Comparison of ENCODE assay signal across 33 cellular contexts in genomic region chr18:22627506-22627905, GRCh38.
"Had no signal": no experiment of that assay in that cellular context is flagged by ENCODE, and none has a peak within 500 bp of the region (broad histone marks: within the 10 kb centered on the region; RNA-seq: fewer than 3 reads in every experiment).

No MANE protein-coding gene starts in this region.

- DNase-seq: activated CD4-positive, alpha-beta memory T cell treated with anti-CD3 and anti-CD28 coated beads for 36 hours; activated CD4-positive, alpha-beta T cell treated with anti-CD3 and anti-CD28 coated beads for 36 hours; activated CD4-positive, alpha-beta T cell treated with anti-CD3 and anti-CD28 coated beads, Interleukin-2, amount 10 ng/mL, durations not matched to agents 24 days and 14 days; activated CD4-positive, CD25-positive, alpha-beta regulatory T cell; activated CD4-positive, CD25-positive, alpha-beta regulatory T cell treated with anti-CD3 and anti-CD28 coated beads, Interleukin-2, amount 50 U/mL, for 72 hours; activated CD8-positive, alpha-beta memory T cell treated with anti-CD3 and anti-CD28 coated beads, Interleukin-2, amount 10 ng/mL, durations not matched to agents 7 days and 5 days; activated CD8-positive, alpha-beta memory T cell treated with anti-CD3 and anti-CD28 coated beads, Interleukin-2, amount 50 U/mL, for 4 hours; activated CD8-positive, alpha-beta T cell treated with anti-CD3 and anti-CD28 coated beads, Interleukin-2, amount 10 ng/mL, durations not matched to agents 7 days and 5 days; activated effector memory CD4-positive, alpha-beta T cell treated with anti-CD3 and anti-CD28 coated beads, Interleukin-2, amount 50 U/mL, for 16 hours; activated naive CD4-positive, alpha-beta T cell treated with anti-CD3 and anti-CD28 coated beads for 36 hours; activated naive CD8-positive, alpha-beta T cell treated with anti-CD3 and anti-CD28 coated beads for 36 hours; activated naive CD8-positive, alpha-beta T cell treated with anti-CD3 and anti-CD28 coated beads, Interleukin-2, amount 50 U/mL, for 24 hours; activated T-cell treated with anti-CD3 and anti-CD28 coated beads, Interleukin-2, amount 50 U/mL, for 1 hour; activated T-cell treated with anti-CD3 and anti-CD28 coated beads, Interleukin-2, amount 50 U/mL, for 48 hours; adrenal gland; caudate nucleus; cortex of kidney; dermis blood vessel endothelial cell; effector CD8-positive, alpha-beta T cell; foreskin fibroblast; glutamatergic neuron; heart left ventricle; T-helper 2 cell had no signal

- H3K36me3 Mint-ChIP-seq: activated CD4-positive, alpha-beta memory T cell treated with anti-CD3 and anti-CD28 coated beads for 36 hours; activated CD8-positive, alpha-beta memory T cell treated with anti-CD3 and anti-CD28 coated beads, Interleukin-2, amount 10 ng/mL, durations not matched to agents 7 days and 5 days; activated naive CD4-positive, alpha-beta T cell treated with anti-CD3 and anti-CD28 coated beads, Interleukin-2, amount 50 U/mL, for 24 hours; activated naive CD8-positive, alpha-beta T cell treated with anti-CD3 and anti-CD28 coated beads for 36 hours; brain had no signal

- FAIRE-seq: colon, endometrium, endothelial cell of umbilical vein, frontal cortex had no signal

- H3K4me3 ChIP-seq: adrenal gland, ascending aorta, heart left ventricle had no signal

- H3K27ac ChIP-seq: adrenal gland, ascending aorta, heart left ventricle had no signal

- H3K27me3 Mint-ChIP-seq: activated CD4-positive, alpha-beta memory T cell treated with anti-CD3 and anti-CD28 coated beads for 36 hours; activated CD4-positive, alpha-beta T cell treated with anti-CD3 and anti-CD28 coated beads, Interleukin-2, amount 10 ng/mL, durations not matched to agents 24 days and 14 days; activated naive CD8-positive, alpha-beta T cell treated with anti-CD3 and anti-CD28 coated beads, Interleukin-2, amount 50 U/mL, for 24 hours; brain had no signal

- H3K4me3 Mint-ChIP-seq: activated CD4-positive, alpha-beta memory T cell treated with anti-CD3 and anti-CD28 coated beads for 36 hours; activated CD4-positive, alpha-beta T cell treated with anti-CD3 and anti-CD28 coated beads for 36 hours; activated CD4-positive, alpha-beta T cell treated with anti-CD3 and anti-CD28 coated beads, Interleukin-2, amount 10 ng/mL, durations not matched to agents 24 days and 14 days; activated CD8-positive, alpha-beta memory T cell treated with anti-CD3 and anti-CD28 coated beads, Interleukin-2, amount 10 ng/mL, durations not matched to agents 7 days and 5 days; activated CD8-positive, alpha-beta T cell treated with anti-CD3 and anti-CD28 coated beads, Interleukin-2, amount 10 ng/mL, durations not matched to agents 7 days and 5 days; activated naive CD4-positive, alpha-beta T cell treated with anti-CD3 and anti-CD28 coated beads for 36 hours; activated naive CD4-positive, alpha-beta T cell treated with anti-CD3 and anti-CD28 coated beads, Interleukin-2, amount 50 U/mL, for 24 hours; activated naive CD8-positive, alpha-beta T cell treated with anti-CD3 and anti-CD28 coated beads for 36 hours; activated naive CD8-positive, alpha-beta T cell treated with anti-CD3 and anti-CD28 coated beads, Interleukin-2, amount 50 U/mL, for 24 hours; activated T-helper 1 cell treated with anti-CD3 and anti-CD28 coated beads, Interleukin-12 subunit alpha, Interleukin-12 subunit beta, Interleukin-2, Interleukin-4 antibody, amounts not matched to agents 30 ng/mL and 10 ng/mL and 1 ng/mL, durations not matched to agents 14 hours and 24 hours and 36 hours; brain had no signal

- H3K36me3 ChIP-seq: adrenal gland, ascending aorta, heart left ventricle had no signal

- H3K27me3 ChIP-seq: adrenal gland, ascending aorta, heart left ventricle had no signal

- H3K9me3 Mint-ChIP-seq: activated CD4-positive, alpha-beta memory T cell treated with anti-CD3 and anti-CD28 coated beads for 36 hours; activated naive CD4-positive, alpha-beta T cell treated with anti-CD3 and anti-CD28 coated beads for 36 hours; activated naive CD8-positive, alpha-beta T cell treated with anti-CD3 and anti-CD28 coated beads for 36 hours; activated T-helper 2 cell treated with anti-CD3 and anti-CD28 coated beads, Interferon-gamma antibody, Interleukin-2, Interleukin-4, amounts not matched to agents 10 μg/mL and 5 μg/mL and 100 μg/mL, durations not matched to agents 14 hours and 24 hours and 36 hours; brain had no signal

- ATAC-seq: activated CD4-positive, alpha-beta T cell treated with anti-CD3 and anti-CD28 coated beads for 36 hours; activated CD8-positive, alpha-beta memory T cell treated with anti-CD3 and anti-CD28 coated beads, Interleukin-2, amount 10 ng/mL, durations not matched to agents 7 days and 5 days; activated CD8-positive, alpha-beta T cell treated with anti-CD3 and anti-CD28 coated beads, Interleukin-2, amount 10 ng/mL, durations not matched to agents 7 days and 5 days; activated naive CD8-positive, alpha-beta T cell treated with anti-CD3 and anti-CD28 coated beads, Interleukin-2, amount 50 U/mL, for 24 hours; esophagus mucosa; heart left ventricle had no signal

- H3K4me1 ChIP-seq: ascending aorta, heart left ventricle had no signal

- H3K27ac Mint-ChIP-seq: activated CD4-positive, alpha-beta memory T cell treated with anti-CD3 and anti-CD28 coated beads for 36 hours; activated CD4-positive, alpha-beta T cell treated with anti-CD3 and anti-CD28 coated beads for 36 hours; activated CD4-positive, alpha-beta T cell treated with anti-CD3 and anti-CD28 coated beads, Interleukin-2, amount 10 ng/mL, durations not matched to agents 24 days and 14 days; activated CD8-positive, alpha-beta memory T cell treated with anti-CD3 and anti-CD28 coated beads, Interleukin-2, amount 10 ng/mL, durations not matched to agents 7 days and 5 days; activated CD8-positive, alpha-beta T cell treated with anti-CD3 and anti-CD28 coated beads, Interleukin-2, amount 10 ng/mL, durations not matched to agents 7 days and 5 days; activated naive CD4-positive, alpha-beta T cell treated with anti-CD3 and anti-CD28 coated beads for 36 hours; activated naive CD4-positive, alpha-beta T cell treated with anti-CD3 and anti-CD28 coated beads, Interleukin-2, amount 50 U/mL, for 24 hours; activated naive CD8-positive, alpha-beta T cell treated with anti-CD3 and anti-CD28 coated beads for 36 hours; activated naive CD8-positive, alpha-beta T cell treated with anti-CD3 and anti-CD28 coated beads, Interleukin-2, amount 50 U/mL, for 24 hours; activated T-helper 1 cell treated with anti-CD3 and anti-CD28 coated beads, Interleukin-12 subunit alpha, Interleukin-12 subunit beta, Interleukin-2, Interleukin-4 antibody, amounts not matched to agents 30 ng/mL and 10 ng/mL and 1 ng/mL, durations not matched to agents 14 hours and 24 hours and 36 hours; activated T-helper 2 cell treated with anti-CD3 and anti-CD28 coated beads, Interferon-gamma antibody, Interleukin-2, Interleukin-4, amounts not matched to agents 10 μg/mL and 5 μg/mL and 100 μg/mL, durations not matched to agents 14 hours and 24 hours and 36 hours; brain had no signal

- H3K4me1 Mint-ChIP-seq: activated CD4-positive, alpha-beta T cell treated with anti-CD3 and anti-CD28 coated beads for 36 hours; activated CD4-positive, alpha-beta T cell treated with anti-CD3 and anti-CD28 coated beads, Interleukin-2, amount 10 ng/mL, durations not matched to agents 24 days and 14 days; activated CD8-positive, alpha-beta memory T cell treated with anti-CD3 and anti-CD28 coated beads, Interleukin-2, amount 10 ng/mL, durations not matched to agents 7 days and 5 days; activated naive CD4-positive, alpha-beta T cell treated with anti-CD3 and anti-CD28 coated beads, Interleukin-2, amount 50 U/mL, for 24 hours; activated naive CD8-positive, alpha-beta T cell treated with anti-CD3 and anti-CD28 coated beads for 36 hours; activated naive CD8-positive, alpha-beta T cell treated with anti-CD3 and anti-CD28 coated beads, Interleukin-2, amount 50 U/mL, for 24 hours; brain had no signal

- H3K9me3 ChIP-seq: adrenal gland, ascending aorta had no signal
